Comparison of ENCODE assay signal across 30 cellular contexts in genomic region chr1:199752688-199753027, GRCh38.
"Had no signal": no experiment of that assay in that cellular context is flagged by ENCODE, and none has a peak within 500 bp of the region (broad histone marks: within the 10 kb centered on the region; RNA-seq: fewer than 3 reads in every experiment).

No MANE protein-coding gene starts in this region.

- H3K36me3 ChIP-seq: adrenal gland had no signal

- H3K4me1 Mint-ChIP-seq: activated CD4-positive, alpha-beta T cell treated with anti-CD3 and anti-CD28 coated beads for 36 hours; activated CD4-positive, alpha-beta T cell treated with anti-CD3 and anti-CD28 coated beads, Interleukin-2, amount 10 ng/mL, durations not matched to agents 24 days and 14 days; activated CD8-positive, alpha-beta memory T cell treated with anti-CD3 and anti-CD28 coated beads, Interleukin-2, amount 10 ng/mL, durations not matched to agents 7 days and 5 days; activated naive CD4-positive, alpha-beta T cell treated with anti-CD3 and anti-CD28 coated beads, Interleukin-2, amount 50 U/mL, for 24 hours; activated naive CD8-positive, alpha-beta T cell treated with anti-CD3 and anti-CD28 coated beads for 36 hours; activated naive CD8-positive, alpha-beta T cell treated with anti-CD3 and anti-CD28 coated beads, Interleukin-2, amount 50 U/mL, for 24 hours; central memory CD8-positive, alpha-beta T cell had no signal

- H3K4me1 ChIP-seq: adrenal gland had no signal

- H3K9me3 Mint-ChIP-seq: activated CD4-positive, alpha-beta memory T cell treated with anti-CD3 and anti-CD28 coated beads for 36 hours; activated CD4-positive, alpha-beta T cell treated with anti-CD3 and anti-CD28 coated beads, Interleukin-2, amount 10 ng/mL, durations not matched to agents 24 days and 14 days; activated naive CD4-positive, alpha-beta T cell treated with anti-CD3 and anti-CD28 coated beads for 36 hours; activated naive CD4-positive, alpha-beta T cell treated with anti-CD3 and anti-CD28 coated beads, Interleukin-2, amount 50 U/mL, for 24 hours; activated naive CD8-positive, alpha-beta T cell treated with anti-CD3 and anti-CD28 coated beads for 36 hours; activated T-helper 1 cell treated with anti-CD3 and anti-CD28 coated beads, Interleukin-12 subunit alpha, Interleukin-12 subunit beta, Interleukin-2, Interleukin-4 antibody, amounts not matched to agents 30 ng/mL and 10 ng/mL and 1 ng/mL, durations not matched to agents 14 hours and 24 hours and 36 hours; activated T-helper 2 cell treated with anti-CD3 and anti-CD28 coated beads, Interferon-gamma antibody, Interleukin-2, Interleukin-4, amounts not matched to agents 10 μg/mL and 5 μg/mL and 100 μg/mL, durations not matched to agents 14 hours and 24 hours and 36 hours; central memory CD8-positive, alpha-beta T cell; dendritic cell treated with granulocyte-macrophage colony-stimulating factor and Interleukin-4, amounts not matched to agents 40 ng/mL and 50 ng/mL, for 4 days had no signal

- H3K4me3 Mint-ChIP-seq: activated CD4-positive, alpha-beta memory T cell treated with anti-CD3 and anti-CD28 coated beads for 36 hours; activated CD4-positive, alpha-beta T cell treated with anti-CD3 and anti-CD28 coated beads for 36 hours; activated CD4-positive, alpha-beta T cell treated with anti-CD3 and anti-CD28 coated beads, Interleukin-2, amount 10 ng/mL, durations not matched to agents 24 days and 14 days; activated CD8-positive, alpha-beta memory T cell treated with anti-CD3 and anti-CD28 coated beads, Interleukin-2, amount 10 ng/mL, durations not matched to agents 7 days and 5 days; activated CD8-positive, alpha-beta T cell treated with anti-CD3 and anti-CD28 coated beads, Interleukin-2, amount 10 ng/mL, durations not matched to agents 7 days and 5 days; activated naive CD4-positive, alpha-beta T cell treated with anti-CD3 and anti-CD28 coated beads for 36 hours; activated naive CD4-positive, alpha-beta T cell treated with anti-CD3 and anti-CD28 coated beads, Interleukin-2, amount 50 U/mL, for 24 hours; activated naive CD8-positive, alpha-beta T cell treated with anti-CD3 and anti-CD28 coated beads for 36 hours; activated naive CD8-positive, alpha-beta T cell treated with anti-CD3 and anti-CD28 coated beads, Interleukin-2, amount 50 U/mL, for 24 hours; activated T-helper 1 cell treated with anti-CD3 and anti-CD28 coated beads, Interleukin-12 subunit alpha, Interleukin-12 subunit beta, Interleukin-2, Interleukin-4 antibody, amounts not matched to agents 30 ng/mL and 10 ng/mL and 1 ng/mL, durations not matched to agents 14 hours and 24 hours and 36 hours; brain; central memory CD8-positive, alpha-beta T cell; dendritic cell treated with granulocyte-macrophage colony-stimulating factor and Interleukin-4, amounts not matched to agents 40 ng/mL and 50 ng/mL, for 4 days; endodermal cell had no signal

- H3K36me3 Mint-ChIP-seq: activated CD4-positive, alpha-beta memory T cell treated with anti-CD3 and anti-CD28 coated beads for 36 hours; activated CD8-positive, alpha-beta memory T cell treated with anti-CD3 and anti-CD28 coated beads, Interleukin-2, amount 10 ng/mL, durations not matched to agents 7 days and 5 days; activated naive CD4-positive, alpha-beta T cell treated with anti-CD3 and anti-CD28 coated beads, Interleukin-2, amount 50 U/mL, for 24 hours; activated naive CD8-positive, alpha-beta T cell treated with anti-CD3 and anti-CD28 coated beads for 36 hours; brain had no signal

- DNase-seq: activated CD4-positive, alpha-beta memory T cell treated with anti-CD3 and anti-CD28 coated beads for 36 hours; activated CD4-positive, alpha-beta T cell treated with anti-CD3 and anti-CD28 coated beads for 36 hours; activated CD4-positive, alpha-beta T cell treated with anti-CD3 and anti-CD28 coated beads, Interleukin-2, amount 10 ng/mL, durations not matched to agents 24 days and 14 days; activated CD4-positive, CD25-positive, alpha-beta regulatory T cell; activated CD4-positive, CD25-positive, alpha-beta regulatory T cell treated with anti-CD3 and anti-CD28 coated beads, Interleukin-2, amount 50 U/mL, for 72 hours; activated CD8-positive, alpha-beta memory T cell treated with anti-CD3 and anti-CD28 coated beads, Interleukin-2, amount 10 ng/mL, durations not matched to agents 7 days and 5 days; activated CD8-positive, alpha-beta memory T cell treated with anti-CD3 and anti-CD28 coated beads, Interleukin-2, amount 50 U/mL, for 4 hours; activated CD8-positive, alpha-beta T cell treated with anti-CD3 and anti-CD28 coated beads, Interleukin-2, amount 10 ng/mL, durations not matched to agents 7 days and 5 days; activated effector memory CD4-positive, alpha-beta T cell treated with anti-CD3 and anti-CD28 coated beads, Interleukin-2, amount 50 U/mL, for 16 hours; activated naive CD4-positive, alpha-beta T cell treated with anti-CD3 and anti-CD28 coated beads for 36 hours; activated naive CD8-positive, alpha-beta T cell treated with anti-CD3 and anti-CD28 coated beads for 36 hours; activated naive CD8-positive, alpha-beta T cell treated with anti-CD3 and anti-CD28 coated beads, Interleukin-2, amount 50 U/mL, for 24 hours; activated T-cell treated with anti-CD3 and anti-CD28 coated beads, Interleukin-2, amount 50 U/mL, for 1 hour; activated T-cell treated with anti-CD3 and anti-CD28 coated beads, Interleukin-2, amount 50 U/mL, for 48 hours; adrenal gland; amygdala; aorta; dorsolateral prefrontal cortex; effector memory CD4-positive, alpha-beta T cell; endodermal cell; foreskin fibroblast; T-helper 2 cell had no signal

- H3K27ac Mint-ChIP-seq: activated CD4-positive, alpha-beta memory T cell treated with anti-CD3 and anti-CD28 coated beads for 36 hours; activated CD4-positive, alpha-beta T cell treated with anti-CD3 and anti-CD28 coated beads for 36 hours; activated CD4-positive, alpha-beta T cell treated with anti-CD3 and anti-CD28 coated beads, Interleukin-2, amount 10 ng/mL, durations not matched to agents 24 days and 14 days; activated CD8-positive, alpha-beta memory T cell treated with anti-CD3 and anti-CD28 coated beads, Interleukin-2, amount 10 ng/mL, durations not matched to agents 7 days and 5 days; activated CD8-positive, alpha-beta T cell treated with anti-CD3 and anti-CD28 coated beads, Interleukin-2, amount 10 ng/mL, durations not matched to agents 7 days and 5 days; activated naive CD4-positive, alpha-beta T cell treated with anti-CD3 and anti-CD28 coated beads for 36 hours; activated naive CD4-positive, alpha-beta T cell treated with anti-CD3 and anti-CD28 coated beads, Interleukin-2, amount 50 U/mL, for 24 hours; activated naive CD8-positive, alpha-beta T cell treated with anti-CD3 and anti-CD28 coated beads for 36 hours; activated naive CD8-positive, alpha-beta T cell treated with anti-CD3 and anti-CD28 coated beads, Interleukin-2, amount 50 U/mL, for 24 hours; activated T-helper 1 cell treated with anti-CD3 and anti-CD28 coated beads, Interleukin-12 subunit alpha, Interleukin-12 subunit beta, Interleukin-2, Interleukin-4 antibody, amounts not matched to agents 30 ng/mL and 10 ng/mL and 1 ng/mL, durations not matched to agents 14 hours and 24 hours and 36 hours; activated T-helper 2 cell treated with anti-CD3 and anti-CD28 coated beads, Interferon-gamma antibody, Interleukin-2, Interleukin-4, amounts not matched to agents 10 μg/mL and 5 μg/mL and 100 μg/mL, durations not matched to agents 14 hours and 24 hours and 36 hours; brain; dendritic cell treated with granulocyte-macrophage colony-stimulating factor and Interleukin-4, amounts not matched to agents 40 ng/mL and 50 ng/mL, for 4 days; endodermal cell had no signal

- H3K27me3 ChIP-seq: adrenal gland had no signal

- H3K9me3 ChIP-seq: adrenal gland had no signal

- ATAC-seq: activated CD4-positive, alpha-beta T cell treated with anti-CD3 and anti-CD28 coated beads for 36 hours; activated CD8-positive, alpha-beta memory T cell treated with anti-CD3 and anti-CD28 coated beads, Interleukin-2, amount 10 ng/mL, durations not matched to agents 7 days and 5 days; activated CD8-positive, alpha-beta T cell treated with anti-CD3 and anti-CD28 coated beads, Interleukin-2, amount 10 ng/mL, durations not matched to agents 7 days and 5 days; activated naive CD8-positive, alpha-beta T cell treated with anti-CD3 and anti-CD28 coated beads, Interleukin-2, amount 50 U/mL, for 24 hours; esophagus mucosa had no signal

- H3K27ac ChIP-seq: adrenal gland, coronary artery, dorsolateral prefrontal cortex had no signal

- H3K4me3 ChIP-seq: adrenal gland, coronary artery, dorsolateral prefrontal cortex had no signal

- H3K27me3 Mint-ChIP-seq: activated naive CD4-positive, alpha-beta T cell treated with anti-CD3 and anti-CD28 coated beads, Interleukin-2, amount 50 U/mL, for 24 hours; dendritic cell treated with granulocyte-macrophage colony-stimulating factor and Interleukin-4, amounts not matched to agents 40 ng/mL and 50 ng/mL, for 4 days had no signal
